29 cellular contexts compared by ENCODE assay signal in genomic region chr2:79139423-79139822, GRCh38. TPM values are rescaled to one million over a fixed set of nuclear protein-coding genes. Genes with fewer than 3 reads are reported as not detected.
"Had no signal": no experiment of that assay in that cellular context is flagged by ENCODE, and none has a peak within 500 bp of the region (broad histone marks: within the 10 kb centered on the region; RNA-seq: fewer than 3 reads in every experiment).

No MANE protein-coding gene starts in this region.

- H3K27me3 ChIP-seq: adrenal gland, breast epithelium, Peyer's patch, SJSA1 had no signal

- H3K36me3 ChIP-seq: adrenal gland, breast epithelium, Peyer's patch, SJSA1 had no signal

- H3K4me1 ChIP-seq: adrenal gland, breast epithelium, Peyer's patch, SJSA1 had no signal

- FAIRE-seq: K562 had no signal

- ATAC-seq: activated CD4-positive, CD25-positive, alpha-beta regulatory T cell treated with anti-CD3 and anti-CD28 coated beads, Interleukin-2, amount 50 U/mL, for 24 hours; activated CD8-positive, alpha-beta T cell treated with anti-CD3 and anti-CD28 coated beads, Interleukin-2, amount 10 ng/mL, durations not matched to agents 7 days and 5 days; K562; SK-N-SH treated with all-trans-retinoic acid at 6 μM for 48 hours had no signal

- H3K4me3 ChIP-seq: adrenal gland, breast epithelium, K562, Peyer's patch, SJSA1 had no signal

- DNase-seq: activated CD4-positive, alpha-beta T cell treated with anti-CD3 and anti-CD28 coated beads for 4 hours; activated CD4-positive, alpha-beta T cell treated with anti-CD3 and anti-CD28 coated beads, Interleukin-2, amount 50 U/mL, for 4 hours; activated CD8-positive, alpha-beta memory T cell treated with anti-CD3 and anti-CD28 coated beads, Interleukin-2, amount 50 U/mL, for 48 hours; activated CD8-positive, alpha-beta T cell treated with anti-CD3 and anti-CD28 coated beads, Interleukin-2, amount 10 ng/mL, durations not matched to agents 7 days and 5 days; activated naive CD4-positive, alpha-beta T cell treated with anti-CD3 and anti-CD28 coated beads, Interleukin-2, amount 50 U/mL, for 16 hours; activated naive CD8-positive, alpha-beta T cell treated with anti-CD3 and anti-CD28 coated beads, Interleukin-2, amount 10 ng/mL, durations not matched to agents 7 days and 5 days; activated T-cell treated with anti-CD3 and anti-CD28 coated beads, Interleukin-2, amount 50 U/mL, for 1 hour; adrenal gland; anterior cingulate cortex; caudate nucleus; Karpas-422; NCI-H1092; NCI-H1417; NCI-H1930; NCI-H2107; NCI-H2171 treated with DMSO at 0.1 percent for 48 hours; NCI-H226; NCI-H526; NCI-H82; Peyer's patch; Right ventricle myocardium superior had no signal

- H3K9me3 ChIP-seq: adrenal gland, breast epithelium, Peyer's patch, SJSA1 had no signal

- H3K27ac ChIP-seq: adrenal gland, breast epithelium, Peyer's patch, RWPE1, SJSA1 had no signal

RNA-seq across cellular contexts. Expression of gene REG1A, which starts 19.1 kb away (rescaled TPM):
- total RNA-seq: activated CD8-positive, alpha-beta T cell treated with anti-CD3 and anti-CD28 coated beads, Interleukin-2, amount 10 ng/mL, durations not matched to agents 7 days and 5 days; activated naive CD8-positive, alpha-beta T cell treated with anti-CD3 and anti-CD28 coated beads, Interleukin-2, amount 10 ng/mL, durations not matched to agents 7 days and 5 days; breast epithelium; M059J; NCI-H460; Right ventricle myocardium superior; SJSA1 had no signal
- polyA plus RNA-seq: K562 had no signal

RNA-seq across cellular contexts. Expression of gene REG3A, which starts 20.1 kb away (rescaled TPM):
- total RNA-seq: activated CD8-positive, alpha-beta T cell treated with anti-CD3 and anti-CD28 coated beads, Interleukin-2, amount 10 ng/mL, durations not matched to agents 7 days and 5 days; activated naive CD8-positive, alpha-beta T cell treated with anti-CD3 and anti-CD28 coated beads, Interleukin-2, amount 10 ng/mL, durations not matched to agents 7 days and 5 days; breast epithelium; K562; M059J; NCI-H460; Right ventricle myocardium superior; SJSA1 had no signal
- polyA plus RNA-seq: K562 had no signal

RNA-seq across cellular contexts. Expression of gene REG1B, which starts 51.6 kb away (rescaled TPM):
- total RNA-seq: activated CD8-positive, alpha-beta T cell treated with anti-CD3 and anti-CD28 coated beads, Interleukin-2, amount 10 ng/mL, durations not matched to agents 7 days and 5 days; activated naive CD8-positive, alpha-beta T cell treated with anti-CD3 and anti-CD28 coated beads, Interleukin-2, amount 10 ng/mL, durations not matched to agents 7 days and 5 days; breast epithelium; M059J; NCI-H460; Right ventricle myocardium superior; SJSA1 had no signal
